7 cellular contexts compared by ENCODE assay signal in the genomic region with DNA sequence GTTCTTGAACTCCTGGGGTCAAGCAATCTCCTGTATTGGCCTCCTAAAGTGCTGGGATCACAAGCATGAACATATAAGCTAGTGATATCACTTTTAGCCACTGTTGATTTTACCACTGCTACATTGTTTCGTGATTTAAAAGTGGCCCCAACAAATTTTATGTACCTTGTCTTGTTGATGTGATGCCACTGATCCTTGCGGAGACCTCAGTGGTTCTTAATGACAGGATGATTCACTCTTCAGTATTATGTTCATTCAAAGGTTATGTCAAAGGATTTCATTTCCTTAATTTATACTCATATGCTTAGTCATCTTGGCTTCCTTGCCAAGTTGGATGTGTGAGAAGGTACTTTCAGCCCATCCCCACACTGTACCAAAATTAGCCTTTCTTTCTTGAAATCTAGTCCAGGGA. TPM values are rescaled to one million over a fixed set of nuclear protein-coding genes. Genes with fewer than 3 reads are reported as not detected.
DNase-seq lines count a peak whose midpoint lies in the region; ATAC-seq, FAIRE-seq and TF ChIP-seq lines count a peak whose summit lies in the region.

No MANE protein-coding gene starts in this region.

- POLR2A ChIA-PET in GM12878 (lab: Charles Lee): no interaction called here

- H3K9me3 Mint-ChIP-seq in neural progenitor cell: no peaks in the 10 kb centered on the region
- H3K9me3 Mint-ChIP-seq in activated T-helper 1 cell treated with anti-CD3 and anti-CD28 coated beads, Interleukin-12 subunit alpha, Interleukin-12 subunit beta, Interleukin-2, Interleukin-4 antibody, amounts not matched to agents 30 ng/mL and 10 ng/mL and 1 ng/mL, durations not matched to agents 14 hours and 24 hours and 36 hours: peaks cover 3% of the 10 kb centered on the region

- H3K36me3 ChIP-seq in MG63: no peaks in the 10 kb centered on the region
- H3K36me3 ChIP-seq in GM12878 (ENCODE audit: control insufficient read depth in 2 of 2, insufficient read depth in 2 of 2, low read length in 1 of 2): no peaks in the 10 kb centered on the region
- no peaks in the 10 kb centered on the region for H3K36me3 ChIP-seq in neural progenitor cell
- H3K36me3 ChIP-seq in esophagus squamous epithelium: no peaks in the 10 kb centered on the region

- RAD21 ChIA-PET in GM12878 (lab: Charles Lee; ENCODE audit: unreplicated experiment): no interaction called here

- peaks cover 15% of the 10 kb centered on the region for H3K4me1 ChIP-seq in GM12878 (ENCODE audit: control insufficient read depth, insufficient read depth, low read length)
- no peaks in the 10 kb centered on the region for H3K4me1 ChIP-seq in neural progenitor cell
- H3K4me1 ChIP-seq in esophagus squamous epithelium: peaks cover 0 to 15% (median 4%) of the 10 kb centered on the region in 3 donors

- H3K4me2 ChIP-seq in GM12878 (ENCODE audit: control insufficient read depth, insufficient read depth): 0 out of 2 replicates have a peak overlapping the region, but pooled peaks have one; percentile 3
- no peak overlapping the region for H3K4me2 ChIP-seq in neural progenitor cell

- TF ChIP-seq EP300 in GM12878 (IDR thresholded peaks at IDR 0.05; ENCODE audit: borderline replicate concordance in 1 of 2, control insufficient read depth in 1 of 2, low read depth in 2 of 2, low read length in 2 of 2): no peak

- intact Hi-C loops in GM12878 (cut with micrococcal nuclease; ENCODE audit: unreplicated experiment): no loop called here
- intact Hi-C loops in esophagus squamous epithelium (cut with DNase I): no loop called here
- intact Hi-C loops in activated T-helper 1 cell treated with anti-CD3 and anti-CD28 coated beads, Interleukin-12 subunit alpha, Interleukin-12 subunit beta, Interleukin-2, Interleukin-4 antibody, amounts not matched to agents 30 ng/mL and 10 ng/mL and 1 ng/mL, durations not matched to agents 14 hours and 24 hours and 36 hours (cut with micrococcal nuclease): no loop called here

- no peaks in the 10 kb centered on the region for H3K27me3 Mint-ChIP-seq in neural progenitor cell (ENCODE audit: insufficient read depth, low read depth)
- H3K27me3 Mint-ChIP-seq in activated T-helper 1 cell treated with anti-CD3 and anti-CD28 coated beads, Interleukin-12 subunit alpha, Interleukin-12 subunit beta, Interleukin-2, Interleukin-4 antibody, amounts not matched to agents 30 ng/mL and 10 ng/mL and 1 ng/mL, durations not matched to agents 14 hours and 24 hours and 36 hours (ENCODE audit: insufficient read depth): no peaks in the 10 kb centered on the region

- H3K27me3 ChIP-seq in MG63: no peaks in the 10 kb centered on the region
- no peaks in the 10 kb centered on the region for H3K27me3 ChIP-seq in GM12878 (replicated peaks in 1 of 2; ENCODE audit: control insufficient read depth in 2 of 2, insufficient read depth in 2 of 2, low read length in 1 of 2)
- H3K27me3 ChIP-seq in neural progenitor cell: no peaks in the 10 kb centered on the region
- no peaks in the 10 kb centered on the region for H3K27me3 ChIP-seq in esophagus squamous epithelium

- DNase-seq in GM04504 (ENCODE audit: low read depth): peak; percentile 65
- peak; percentile 16 for DNase-seq in MG63
- no peak for DNase-seq in GM12878 (ENCODE audit: low read depth, low spot score)
- DNase-seq in pulmonary artery endothelial cell (ENCODE audit: low read depth, low spot score): peak; percentile 53
- no peak for DNase-seq in neural progenitor cell (ENCODE audit: low spot score)
- no peak for DNase-seq in esophagus squamous epithelium (lab: John Stamatoyannopoulos, UW)
- DNase-seq in activated T-helper 1 cell treated with anti-CD3 and anti-CD28 coated beads, Interleukin-12 subunit alpha, Interleukin-12 subunit beta, Interleukin-2, Interleukin-4 antibody, amounts not matched to agents 30 ng/mL and 10 ng/mL and 1 ng/mL, durations not matched to agents 14 hours and 24 hours and 36 hours (ENCODE audit: low spot score): no peak

- H3K9ac ChIP-seq in GM12878 (ENCODE audit: control insufficient read depth, insufficient read depth, low read length) (no peak overlapping the region), neural progenitor cell (no peak overlapping the region)

- FAIRE-seq in GM12878 (lab: Jason Lieb, UNC): no peak

- H3K4me3 ChIP-seq in MG63 (no peak overlapping the region), GM12878 (no peak overlapping the region), neural progenitor cell (no peak overlapping the region), esophagus squamous epithelium (no peak overlapping the region)

- H3K27ac Mint-ChIP-seq in neural progenitor cell: no peak overlapping the region
- H3K27ac Mint-ChIP-seq in activated T-helper 1 cell treated with anti-CD3 and anti-CD28 coated beads, Interleukin-12 subunit alpha, Interleukin-12 subunit beta, Interleukin-2, Interleukin-4 antibody, amounts not matched to agents 30 ng/mL and 10 ng/mL and 1 ng/mL, durations not matched to agents 14 hours and 24 hours and 36 hours: no peak overlapping the region

- in situ Hi-C loops in GM12878 (cut with MboI): no loop called here

- ATAC-seq in GM12878: peak; percentile 47; the same call in 2 of the 3 replicates

- no peaks in the 10 kb centered on the region for H3F3A ChIP-seq in neural progenitor cell (ENCODE audit: low read depth)

- 68% methylated on average over 2 of the region's 2 CpGs for WGBS in GM12878 (ENCODE audit: insufficient coverage, insufficient replicate concordance, low lambda C conversion rate, missing lambda C conversion rate)
- WGBS in esophagus squamous epithelium, 2 donors: 11% methylated on average over 2 of the region's 2 CpGs

- H2AFZ ChIP-seq in GM12878 (ENCODE audit: control insufficient read depth, low read depth, low read length) (no peak overlapping the region), neural progenitor cell (replicated peaks) (no peak overlapping the region)

- no peaks in the 10 kb centered on the region for H3K9me3 ChIP-seq in MG63
- no peaks in the 10 kb centered on the region for H3K9me3 ChIP-seq in GM12878 (replicated peaks; ENCODE audit: control insufficient read depth, insufficient read depth, low read length)
- H3K9me3 ChIP-seq in neural progenitor cell (ENCODE audit: low read depth): no peaks in the 10 kb centered on the region
- H3K9me3 ChIP-seq in esophagus squamous epithelium: no peaks in the 10 kb centered on the region

- TF ChIP-seq RAD21 in GM12878 (IDR thresholded peaks at IDR 0.05; ENCODE audit: insufficient read depth, low read depth, low read length): no peak

- TF ChIP-seq POLR2A in GM12878 (IDR thresholded peaks at IDR 0.05; ENCODE audit: low read depth, low read length) (no peak), esophagus squamous epithelium (IDR thresholded peaks at IDR 0.05) (no peak)

- CTCF ChIA-PET in GM12878 (lab: Yijun Ruan, JAX): no interaction called here

- no peaks in the 10 kb centered on the region for H3K79me2 ChIP-seq in GM12878 (ENCODE audit: control insufficient read depth, insufficient read depth, low read length)
- H3K79me2 ChIP-seq in neural progenitor cell (ENCODE audit: low read depth): no peaks in the 10 kb centered on the region

- peaks cover 4% of the 10 kb centered on the region for H3K36me3 Mint-ChIP-seq in neural progenitor cell
- H3K36me3 Mint-ChIP-seq in activated T-helper 1 cell treated with anti-CD3 and anti-CD28 coated beads, Interleukin-12 subunit alpha, Interleukin-12 subunit beta, Interleukin-2, Interleukin-4 antibody, amounts not matched to agents 30 ng/mL and 10 ng/mL and 1 ng/mL, durations not matched to agents 14 hours and 24 hours and 36 hours (ENCODE audit: low read depth): peaks cover 23% of the 10 kb centered on the region

- H3K4me3 Mint-ChIP-seq in neural progenitor cell: no peak overlapping the region
- no peak overlapping the region for H3K4me3 Mint-ChIP-seq in activated T-helper 1 cell treated with anti-CD3 and anti-CD28 coated beads, Interleukin-12 subunit alpha, Interleukin-12 subunit beta, Interleukin-2, Interleukin-4 antibody, amounts not matched to agents 30 ng/mL and 10 ng/mL and 1 ng/mL, durations not matched to agents 14 hours and 24 hours and 36 hours

- SMC1A ChIA-PET in GM12878 (lab: Charles Lee; ENCODE audit: uncharacterized antibody, unreplicated experiment): interaction anchor here (1.0 kb wide), 1 partner anchor 9 kb away, joined by 3 read pairs; no protein-coding TSS in a partner anchor

- H4K20me1 ChIP-seq in GM12878 (ENCODE audit: control insufficient read depth, insufficient read depth) (no peaks in the 10 kb centered on the region), neural progenitor cell (ENCODE audit: low read depth) (no peaks in the 10 kb centered on the region)

- BruUV-seq in GM12878 (replicated peaks; lab: Mats Ljungman, UMichigan): no TSS peak

- H3K4me1 Mint-ChIP-seq in neural progenitor cell: no peaks in the 10 kb centered on the region
- H3K4me1 Mint-ChIP-seq in activated T-helper 1 cell treated with anti-CD3 and anti-CD28 coated beads, Interleukin-12 subunit alpha, Interleukin-12 subunit beta, Interleukin-2, Interleukin-4 antibody, amounts not matched to agents 30 ng/mL and 10 ng/mL and 1 ng/mL, durations not matched to agents 14 hours and 24 hours and 36 hours (ENCODE audit: low read depth): peaks cover 53% of the 10 kb centered on the region

- no peak for TF ChIP-seq CTCF in GM12878 (IDR thresholded peaks at IDR 0.05 in 2 of 3, conservative IDR thresholded peaks at IDR 0.05 in 1 of 3; ENCODE audit: control insufficient read depth in 2 of 3, extremely low read depth in 1 of 3, insufficient read depth in 1 of 3, low read depth in 3 of 3, low read length in 3 of 3)
- no peak for TF ChIP-seq CTCF in neural progenitor cell (IDR thresholded peaks at IDR 0.05)
- TF ChIP-seq CTCF in esophagus squamous epithelium (IDR thresholded peaks at IDR 0.05): no peak

- no peak overlapping the region for H3K27ac ChIP-seq in GM12878 (ENCODE audit: control insufficient read depth, insufficient read depth)
- no peak overlapping the region for H3K27ac ChIP-seq in neural progenitor cell
- H3K27ac ChIP-seq in esophagus squamous epithelium: no peak overlapping the region

RNA-seq across cellular contexts. Expression of a gene that starts 12.1 kb away (rescaled TPM):
- total RNA-seq in MG63 (2014; rRNA removed; shearing (Covaris generic); ENCODE audit: low replicate concordance): 6.7 and 8.2 TPM in 2 replicates
- not detected in 2 replicates for total RNA-seq in GM12878 (2013; cell fraction: nucleolus; rRNA removed)
- total RNA-seq in GM12878 (2014; rRNA removed) (4.8 and 5.3 TPM in 2 replicates), GM12878 (2014; rRNA removed; fragmentation: Illumina TruSeq; extraction: Trizol) (7.1 and 8.0 TPM in 2 replicates), GM12878 (2021) (8.6 and 9.0 TPM in 2 replicates), pulmonary artery endothelial cell (53.1 and 67.4 TPM in 2 replicates), neural progenitor cell (ENCODE audit: low replicate concordance) (28.9 and 44.1 TPM in 2 replicates), esophagus squamous epithelium (10 to 100 TPM in 2 of 4 donors, 1 to 10 TPM in 2; 3.7 to 18.3 (median 11.3) TPM)
- polyA plus RNA-seq in GM12878 (2011; ENCODE audit: low read depth): 1.8 TPM
- polyA plus RNA-seq in GM12878 (2011; rRNA removed) (0.19 TPM in 1 of 2 replicates, not detected in the other), GM12878 (2014; fragmentation: Illumina TruSeq; extraction: Trizol) (7.5 and 10.7 TPM in 2 replicates), GM12878 (2014; fragmentation: Nextera tagmentation; extraction: Ambion mirVana) (1 to 10 TPM; 3.1 to 3.3 TPM), GM12878 (2014; rRNA removed) (3.2 and 3.7 TPM in 2 replicates), GM12878 (2016; fragmentation: Nextera tagmentation; extraction: Ambion mirVana) (1 to 10 TPM; 8.6 TPM)
- 0.01 and 0.02 TPM in 2 replicates for polyA plus RNA-seq in GM12878 (2011; cell fraction: cytosol; rRNA removed)
- polyA plus RNA-seq in GM12878 (2011; cell fraction: nucleus; rRNA removed): not detected in 2 replicates
- polyA plus RNA-seq in GM12878 (2012): 3.4 and 3.8 TPM in 2 replicates
- polyA minus RNA-seq in GM12878 (2011; rRNA and poly(A)+ RNA removed): not detected in 2 replicates
- polyA minus RNA-seq in GM12878 (2011; cell fraction: cytosol; rRNA and poly(A)+ RNA removed): not detected in 2 replicates
- 0.10 TPM in 1 of 2 replicates, not detected in the other for polyA minus RNA-seq in GM12878 (2011; cell fraction: nucleus; rRNA and poly(A)+ RNA removed)
- 20.8 and 22.7 TPM in 2 replicates for total RNA-seq in activated T-helper 1 cell treated with anti-CD3 and anti-CD28 coated beads, Interleukin-12 subunit alpha, Interleukin-12 subunit beta, Interleukin-2, Interleukin-4 antibody, amounts not matched to agents 30 ng/mL and 10 ng/mL and 1 ng/mL, durations not matched to agents 14 hours and 24 hours and 36 hours

Comparison
In these comparisons a context has a peak if more than half of its experiments do, and no peak if none do; other contexts are left out.
1. DNase-seq: peak in GM04504 (single experiment), MG63 (single experiment) and pulmonary artery endothelial cell (single experiment); none in GM12878 (single experiment), neural progenitor cell (single experiment), esophagus squamous epithelium (single experiment) and activated T-helper 1 cell treated with anti-CD3 and anti-CD28 coated beads, Interleukin-12 subunit alpha, Interleukin-12 subunit beta, Interleukin-2, Interleukin-4 antibody, amounts not matched to agents 30 ng/mL and 10 ng/mL and 1 ng/mL, durations not matched to agents 14 hours and 24 hours and 36 hours (single experiment).